Comparison of ENCODE assay signal across 31 cellular contexts in genomic region chr4:174516794-174517193, GRCh38. TPM values are rescaled to one million over a fixed set of nuclear protein-coding genes. Genes with fewer than 3 reads are reported as not detected.
"Had no signal": no experiment of that assay in that cellular context is flagged by ENCODE, and none has a peak within 500 bp of the region (broad histone marks: within the 10 kb centered on the region; RNA-seq: fewer than 3 reads in every experiment).

No MANE protein-coding gene starts in this region.

- H3K4me3 ChIP-seq: adrenal gland, body of pancreas, esophagus squamous epithelium had no signal

- ATAC-seq: activated CD4-positive, CD25-positive, alpha-beta regulatory T cell treated with anti-CD3 and anti-CD28 coated beads, Interleukin-2, amount 50 U/mL, for 24 hours; activated naive CD8-positive, alpha-beta T cell treated with anti-CD3 and anti-CD28 coated beads, Interleukin-2, amount 50 U/mL, for 24 hours; activated T-cell treated with anti-CD3 and anti-CD28 coated beads, Interleukin-2, amount 50 U/mL, for 4 hours; activated T-helper 17 cell treated with anti-CD3 and anti-CD28 coated beads, Interleukin-2, amount 50 U/mL, for 72 hours; body of pancreas; effector memory CD8-positive, alpha-beta T cell; T-cell had no signal

- H3K4me1 Mint-ChIP-seq: activated naive CD4-positive, alpha-beta T cell treated with anti-CD3 and anti-CD28 coated beads, Interleukin-2, amount 50 U/mL, for 24 hours had no signal

- DNase-seq: activated B cell treated with CpG ODN at 0.5 μM for 24 hours; activated CD4-positive, alpha-beta memory T cell treated with anti-CD3 and anti-CD28 coated beads, Interleukin-2, amount 10 ng/mL, durations not matched to agents 7 days and 5 days; activated CD4-positive, alpha-beta T cell treated with anti-CD3 and anti-CD28 coated beads for 48 hours; activated CD4-positive, alpha-beta T cell treated with anti-CD3 and anti-CD28 coated beads, Interleukin-2, amount 50 U/mL, for 4 hours; activated effector memory CD4-positive, alpha-beta T cell treated with anti-CD3 and anti-CD28 coated beads, Interleukin-2, amount 50 U/mL, for 16 hours; activated naive CD4-positive, alpha-beta T cell treated with anti-CD3 and anti-CD28 coated beads for 36 hours; activated naive CD8-positive, alpha-beta T cell treated with anti-CD3 and anti-CD28 coated beads for 36 hours; activated naive CD8-positive, alpha-beta T cell treated with anti-CD3 and anti-CD28 coated beads, Interleukin-2, amount 50 U/mL, for 24 hours; activated T-cell treated with anti-CD3 and anti-CD28 coated beads, Interleukin-2, amount 50 U/mL, for 4 hours; adrenal gland; amygdala; aorta; body of pancreas; caudate nucleus; cortex of kidney; dermis blood vessel endothelial cell; effector CD4-positive, alpha-beta T cell; effector memory CD8-positive, alpha-beta T cell; esophagus squamous epithelium; head of caudate nucleus; SW 1271; T-cell; T1000; WERI-Rb-1 had no signal

- H3K36me3 Mint-ChIP-seq: activated naive CD4-positive, alpha-beta T cell treated with anti-CD3 and anti-CD28 coated beads, Interleukin-2, amount 50 U/mL, for 24 hours; T-cell had no signal

- H3K27ac ChIP-seq: adrenal gland, body of pancreas, esophagus squamous epithelium, WERI-Rb-1 had no signal

- H3K9me3 Mint-ChIP-seq: activated B cell treated with CpG ODN at 0.5 μM for 24 hours; activated CD4-positive, alpha-beta memory T cell treated with anti-CD3 and anti-CD28 coated beads, Interleukin-2, amount 10 ng/mL, durations not matched to agents 7 days and 5 days; activated naive CD4-positive, alpha-beta T cell treated with anti-CD3 and anti-CD28 coated beads for 36 hours; activated naive CD8-positive, alpha-beta T cell treated with anti-CD3 and anti-CD28 coated beads for 36 hours; activated naive CD8-positive, alpha-beta T cell treated with anti-CD3 and anti-CD28 coated beads, Interleukin-2, amount 50 U/mL, for 24 hours; activated T-helper 17 cell treated with anti-CD3 and anti-CD28 coated beads, Interleukin-2, amount 50 U/mL, for 72 hours; T-helper 1 cell treated with Interleukin-12 subunit alpha and Interleukin-12 subunit beta and Interleukin-4 antibody, amounts not matched to agents 30 μg/mL and 1 μg/mL, for 36 hours; T-helper 2 cell treated with Interferon-gamma antibody and Interleukin-4, amounts not matched to agents 5 μg/mL and 100 μg/mL, for 36 hours had no signal

- H3K4me3 Mint-ChIP-seq: activated B cell treated with CpG ODN at 0.5 μM for 24 hours; activated CD4-positive, alpha-beta memory T cell treated with anti-CD3 and anti-CD28 coated beads, Interleukin-2, amount 10 ng/mL, durations not matched to agents 7 days and 5 days; activated naive CD4-positive, alpha-beta T cell treated with anti-CD3 and anti-CD28 coated beads for 36 hours; activated naive CD4-positive, alpha-beta T cell treated with anti-CD3 and anti-CD28 coated beads, Interleukin-2, amount 50 U/mL, for 24 hours; activated naive CD8-positive, alpha-beta T cell treated with anti-CD3 and anti-CD28 coated beads for 36 hours; activated naive CD8-positive, alpha-beta T cell treated with anti-CD3 and anti-CD28 coated beads, Interleukin-2, amount 50 U/mL, for 24 hours; activated T-cell treated with anti-CD3 and anti-CD28 coated beads, Interleukin-2, amount 50 U/mL, for 4 hours; activated T-helper 17 cell treated with anti-CD3 and anti-CD28 coated beads, Interleukin-2, amount 50 U/mL, for 72 hours; T-cell; T-helper 1 cell treated with Interleukin-12 subunit alpha and Interleukin-12 subunit beta and Interleukin-4 antibody, amounts not matched to agents 30 μg/mL and 1 μg/mL, for 36 hours; T-helper 2 cell treated with Interferon-gamma antibody and Interleukin-4, amounts not matched to agents 5 μg/mL and 100 μg/mL, for 36 hours had no signal

- H3K36me3 ChIP-seq: adrenal gland, WERI-Rb-1 had no signal

- H3K27ac Mint-ChIP-seq: activated B cell treated with CpG ODN at 0.5 μM for 24 hours; activated CD4-positive, alpha-beta memory T cell treated with anti-CD3 and anti-CD28 coated beads, Interleukin-2, amount 10 ng/mL, durations not matched to agents 7 days and 5 days; activated naive CD4-positive, alpha-beta T cell treated with anti-CD3 and anti-CD28 coated beads for 36 hours; activated naive CD4-positive, alpha-beta T cell treated with anti-CD3 and anti-CD28 coated beads, Interleukin-2, amount 50 U/mL, for 24 hours; activated naive CD8-positive, alpha-beta T cell treated with anti-CD3 and anti-CD28 coated beads for 36 hours; activated naive CD8-positive, alpha-beta T cell treated with anti-CD3 and anti-CD28 coated beads, Interleukin-2, amount 50 U/mL, for 24 hours; activated T-helper 17 cell treated with anti-CD3 and anti-CD28 coated beads, Interleukin-2, amount 50 U/mL, for 72 hours; effector memory CD8-positive, alpha-beta T cell; T-cell; T-helper 1 cell treated with Interleukin-12 subunit alpha and Interleukin-12 subunit beta and Interleukin-4 antibody, amounts not matched to agents 30 μg/mL and 1 μg/mL, for 36 hours; T-helper 2 cell treated with Interferon-gamma antibody and Interleukin-4, amounts not matched to agents 5 μg/mL and 100 μg/mL, for 36 hours had no signal

- H3K9me3 ChIP-seq: adrenal gland, body of pancreas, esophagus squamous epithelium had no signal

- H3K27me3 Mint-ChIP-seq: activated naive CD8-positive, alpha-beta T cell treated with anti-CD3 and anti-CD28 coated beads for 36 hours; activated T-helper 17 cell treated with anti-CD3 and anti-CD28 coated beads, Interleukin-2, amount 50 U/mL, for 72 hours; effector memory CD8-positive, alpha-beta T cell had no signal

- H3K27me3 ChIP-seq: adrenal gland, body of pancreas, esophagus squamous epithelium had no signal

RNA-seq across cellular contexts. Expression of gene HPGD, which starts 5.5 kb away (rescaled TPM):
- total RNA-seq: activated B cell treated with CpG ODN at 0.5 μM for 24 hours, chondrocyte, fibroblast of villous mesenchyme had no signal
